34 cellular contexts compared by ENCODE assay signal in genomic region chr17:41702712-41703111, GRCh38. TPM values are rescaled to one million over a fixed set of nuclear protein-coding genes. Genes with fewer than 3 reads are reported as not detected.
"Had no signal": no experiment of that assay in that cellular context is flagged by ENCODE, and none has a peak within 500 bp of the region (broad histone marks: within the 10 kb centered on the region; RNA-seq: fewer than 3 reads in every experiment).

No MANE protein-coding gene starts in this region.

- DNase-seq: activated B cell treated with CpG ODN at 0.5 μM for 24 hours; activated CD4-positive, alpha-beta T cell treated with anti-CD3 and anti-CD28 coated beads for 48 hours; activated CD4-positive, alpha-beta T cell treated with anti-CD3 and anti-CD28 coated beads, Interleukin-2, amount 50 U/mL, for 1 hour; activated CD4-positive, alpha-beta T cell treated with anti-CD3 and anti-CD28 coated beads, Interleukin-2, amount 50 U/mL, for 48 hours; activated CD8-positive, alpha-beta memory T cell treated with anti-CD3 and anti-CD28 coated beads for 24 hours; activated CD8-positive, alpha-beta T cell treated with anti-CD3 and anti-CD28 coated beads for 36 hours; activated effector memory CD4-positive, alpha-beta T cell treated with Interleukin-2 at 50 U/mL for 16 hours; activated gamma-delta T cell treated with Interleukin-2 at 50 U/mL for 16 hours; activated naive CD4-positive, alpha-beta T cell treated with anti-CD3 and anti-CD28 coated beads, Interleukin-2, amount 50 U/mL, for 16 hours; activated naive CD4-positive, alpha-beta T cell treated with Interleukin-2 at 50 U/mL for 16 hours; activated T-cell treated with anti-CD3 and anti-CD28 coated beads, Interleukin-2, amount 50 U/mL, for 4 hours; amniotic stem cell; anterior cingulate cortex; brain microvascular endothelial cell; caudate nucleus; cortex of kidney; dermis blood vessel endothelial cell; effector CD4-positive, alpha-beta T cell; effector memory CD8-positive, alpha-beta T cell; erythroblast; foreskin melanocyte; T-helper 1 cell; T-helper 17 cell; T1000; WERI-Rb-1 had no signal

- H3K4me3 ChIP-seq: esophagus muscularis mucosa, gastroesophageal sphincter had no signal

- H3K27ac ChIP-seq: brain microvascular endothelial cell, esophagus muscularis mucosa, gastroesophageal sphincter, WERI-Rb-1 had no signal

- FAIRE-seq: astrocyte, bronchial epithelial cell, colon had no signal

- H3K36me3 ChIP-seq: brain microvascular endothelial cell, esophagus muscularis mucosa, gastroesophageal sphincter, WERI-Rb-1 had no signal

- H3K27me3 ChIP-seq: brain microvascular endothelial cell, esophagus muscularis mucosa, gastroesophageal sphincter had no signal

- ATAC-seq: activated CD4-positive, CD25-positive, alpha-beta regulatory T cell treated with anti-CD3 and anti-CD28 coated beads, Interleukin-2, amount 50 U/mL, for 24 hours; activated CD8-positive, alpha-beta T cell treated with anti-CD3 and anti-CD28 coated beads for 36 hours; activated T-cell treated with anti-CD3 and anti-CD28 coated beads, Interleukin-2, amount 50 U/mL, for 4 hours; activated T-helper 17 cell treated with anti-CD3 and anti-CD28 coated beads, Interleukin-2, amount 50 U/mL, for 72 hours; effector memory CD8-positive, alpha-beta T cell; gastroesophageal sphincter; T-helper 17 cell had no signal

- H3K9me3 ChIP-seq: esophagus muscularis mucosa, gastroesophageal sphincter had no signal

RNA-seq across cellular contexts. Expression of gene GAST, which starts 9.4 kb away (rescaled TPM):
- total RNA-seq: activated B cell treated with CpG ODN at 0.5 μM for 24 hours; activated CD8-positive, alpha-beta T cell treated with anti-CD3 and anti-CD28 coated beads for 36 hours; activated T-cell treated with anti-CD3 and anti-CD28 coated beads, Interleukin-2, amount 50 U/mL, for 4 hours; activated T-helper 17 cell treated with anti-CD3 and anti-CD28 coated beads, Interleukin-2, amount 50 U/mL, for 72 hours; astrocyte; bronchial epithelial cell; chondrocyte; dermis blood vessel endothelial cell; esophagus muscularis mucosa; gastroesophageal sphincter; glomerular endothelial cell; T-helper 17 cell had no signal

RNA-seq across cellular contexts. Expression of gene HAP1, which starts 31.7 kb away (rescaled TPM):
- total RNA-seq: chondrocyte had no signal
